Comparison of ENCODE assay signal across 8 cellular contexts in genomic region chrX:48539345-48540014, GRCh38. TPM values are rescaled to one million over a fixed set of nuclear protein-coding genes. Genes with fewer than 3 reads are reported as not detected.
DNase-seq lines count a peak whose midpoint lies in the region; ATAC-seq and TF ChIP-seq lines count a peak whose summit lies in the region.

TBC1D25 (plus strand) TSS chrX:48539714; CDS start chrX:48539798, 84 bp downstream.

- intact Hi-C loops in colonic mucosa (cut with DNase I), result no loop called here

- H3K36me3 ChIP-seq in BE2C, result no peaks in the 10 kb centered on the region
- H3K36me3 ChIP-seq in colonic mucosa, result no peaks in the 10 kb centered on the region

- H3K4me3 ChIP-seq in BE2C (ENCODE audit: low read depth, low read length) (peak within 1 kb of the TSS; percentile 66), colonic mucosa (peak within 1 kb of the TSS; percentile 50)

- TF ChIP-seq CTCF in BE2C (IDR thresholded peaks at IDR 0.05; ENCODE audit: low read depth, low read length), result peak; percentile 29
- peak; percentile 29 for TF ChIP-seq CTCF in colonic mucosa (IDR thresholded peaks at IDR 0.05)

- H3K27me3 ChIP-seq in BE2C, result no peaks in the 10 kb centered on the region
- no peaks in the 10 kb centered on the region for H3K27me3 ChIP-seq in colonic mucosa
- no peaks in the 10 kb centered on the region for H3K27me3 ChIP-seq in layer of hippocampus (ENCODE audit: control insufficient read depth, insufficient read depth, low read length)

- DNase-seq in BE2C (peak; percentile 94), GM19238 (ENCODE audit: insufficient read length, low spot score) (peak; percentile 75), NCI-H524 treated with DMSO at 0.1 percent for 48 hours (lab: John Stamatoyannopoulos, UW) (peak; percentile 83), colonic mucosa (peak; percentile 97)
- peak; percentile 97 for DNase-seq in activated CD4-positive, alpha-beta T cell treated with anti-CD3 and anti-CD28 coated beads for 48 hours
- DNase-seq in stimulated activated CD4-positive, alpha-beta T cell treated with anti-CD3 and anti-CD28 coated beads, Interleukin-1b, Interleukin-23, amount 100 ng/mL, for 4 hours (ENCODE audit: low read depth in 2 of 2), result peak; percentile 92

- H3K9ac ChIP-seq in colonic mucosa (ENCODE audit: low read depth in 2 of 2, low read length in 2 of 2), result peak within 1 kb of the TSS; percentile 53 to 56

- H3K27ac ChIP-seq in colonic mucosa (peak within 1 kb of the TSS; percentile 73), layer of hippocampus (ENCODE audit: low read depth, low read length) (peak within 1 kb of the TSS; percentile 90)

- H3K9me3 ChIP-seq in BE2C (no peaks in the 10 kb centered on the region), colonic mucosa (no peaks in the 10 kb centered on the region)

- ATAC-seq in HG03457 (IDR thresholded peaks at IDR 0.05; ENCODE audit: unreplicated experiment), result peak; percentile 63

- H3K4me1 ChIP-seq in BE2C (no peaks in the 10 kb centered on the region), colonic mucosa (no peaks in the 10 kb centered on the region)

RNA-seq across cellular contexts. Expression of gene TBC1D25, which starts in this region (rescaled TPM):
- 33.8 TPM for polyA plus RNA-seq in BE2C (2012; ENCODE audit: insufficient read depth, insufficient read length, low read depth)
- 10 to 100 TPM in 1 of 2 donors, 1 to 10 TPM in 1; 8.1 to 11.6 TPM for total RNA-seq in colonic mucosa

Comparison
In these comparisons a context has a peak if more than half of its experiments do, and no peak if none do; other contexts are left out.
1. Peak in every context shown above with its lines: DNase-seq, ATAC-seq, H3K4me3 ChIP-seq and H3K27ac ChIP-seq.